In genomic region chr12:68364893-68365725, GRCh38 we compare ENCODE assay signal across 8 cellular contexts. TPM values are rescaled to one million over a fixed set of nuclear protein-coding genes. Genes with fewer than 3 reads are reported as not detected.
DNase-seq lines count a peak whose midpoint lies in the region; ATAC-seq, FAIRE-seq and TF ChIP-seq lines count a peak whose summit lies in the region.

No MANE protein-coding gene starts in this region.

- peak; percentile 52 for TF ChIP-seq POLR2A in Raji (IDR thresholded peaks at IDR 0.05; ENCODE audit: insufficient read depth, low read depth, low read length)

- H3K27ac ChIP-seq in BLaER1 treated with 17β-estradiol and CSF1 and Interleukin-3, amounts not matched to agents 10 nM and 100 nM: peak overlapping the region; percentile 85 to 98 (median 89)
- peak overlapping the region; percentile 91 for H3K27ac ChIP-seq in neutrophil

- DNase-seq in activated gamma-delta T cell (lab: John Stamatoyannopoulos, UW) (peak; percentile 73), frontal cortex (ENCODE audit: low spot score in 2 of 2) (peak; percentile 8 to 57), stromal cell of bone marrow (ENCODE audit: low read depth) (peak; percentile 97)

- FAIRE-seq in frontal cortex (lab: Jason Lieb, UNC): no peak

- H3K9me3 ChIP-seq in BLaER1 treated with 17β-estradiol and CSF1 and Interleukin-3, amounts not matched to agents 10 nM and 100 nM (replicated peaks in 1 of 11): 0 out of 22 replicates have a peak, but pooled peaks cover 0 to 5% (median 0%) of the 10 kb centered on the region in 11 experiments
- no peaks in the 10 kb centered on the region for H3K9me3 ChIP-seq in neutrophil

- no peaks in the 10 kb centered on the region for H3K27me3 ChIP-seq in BLaER1 treated with 17β-estradiol and CSF1 and Interleukin-3, amounts not matched to agents 10 nM and 100 nM
- H3K27me3 ChIP-seq in neutrophil: no peaks in the 10 kb centered on the region

- peak overlapping the region in 8 of 10 experiments; percentile 15 to 61 (median 30); a peak in 9 of 20 replicates for H3K4me3 ChIP-seq in BLaER1 treated with 17β-estradiol and CSF1 and Interleukin-3, amounts not matched to agents 10 nM and 100 nM
- peak overlapping the region; percentile 54 to 62 for H3K4me3 ChIP-seq in neutrophil (ENCODE audit: low read depth in 1 of 2, low read length in 1 of 2)

- peaks cover 43 to 97% (median 51%) of the 10 kb centered on the region in 10 experiments for H3K4me1 ChIP-seq in BLaER1 treated with 17β-estradiol and CSF1 and Interleukin-3, amounts not matched to agents 10 nM and 100 nM
- H3K4me1 ChIP-seq in neutrophil (ENCODE audit: control insufficient read depth in 1 of 2, insufficient read depth in 1 of 2, low read depth in 1 of 2, low read length in 1 of 2): peaks cover 98 to 100% of the 10 kb centered on the region in 2 experiments

- H3K36me3 ChIP-seq in BLaER1 treated with 17β-estradiol and CSF1 and Interleukin-3, amounts not matched to agents 10 nM and 100 nM: no peaks in the 10 kb centered on the region
- H3K36me3 ChIP-seq in neutrophil: no peaks in the 10 kb centered on the region

- peak; percentile 76 for ATAC-seq in GM19351 (IDR thresholded peaks at IDR 0.05; ENCODE audit: unreplicated experiment)
- ATAC-seq in HG03457 (IDR thresholded peaks at IDR 0.05; ENCODE audit: unreplicated experiment): peak; percentile 92

- H3K4me2 ChIP-seq in BLaER1 treated with 17β-estradiol and CSF1 and Interleukin-3, amounts not matched to agents 10 nM and 100 nM: peak overlapping the region; percentile 68 to 89 (median 85)

- no peaks in the 10 kb centered on the region for H4K20me1 ChIP-seq in BLaER1 treated with 17β-estradiol and CSF1 and Interleukin-3, amounts not matched to agents 10 nM and 100 nM

- no peak for TF ChIP-seq CTCF in neutrophil (IDR thresholded peaks at IDR 0.05)

- H3K9ac ChIP-seq in BLaER1 treated with 17β-estradiol and CSF1 and Interleukin-3, amounts not matched to agents 10 nM and 100 nM: peak overlapping the region; percentile 69 to 83 (median 80)

RNA-seq across cellular contexts. Expression of gene MDM1, which starts 32.9 kb away (rescaled TPM):
- total RNA-seq in frontal cortex: 16.7 TPM

Comparison
In these comparisons a context has a peak if more than half of its experiments do, and no peak if none do; other contexts are left out.
1. Peak in every context shown above with its lines: DNase-seq, ATAC-seq, H3K4me3 ChIP-seq and H3K27ac ChIP-seq.
2. DNase-seq: peak in every context shown above with its lines; median percentile 97 in stromal cell of bone marrow; 73 in activated gamma-delta T cell; 32 in frontal cortex.